Comparison of ENCODE assay signal across 13 cellular contexts in genomic region chr1:184110253-184111204, GRCh38. TPM values are rescaled to one million over a fixed set of nuclear protein-coding genes. Genes with fewer than 3 reads are reported as not detected.
DNase-seq lines count a peak whose midpoint lies in the region; ATAC-seq and TF ChIP-seq lines count a peak whose summit lies in the region.
"Had no signal": no experiment of that assay in that cellular context is flagged by ENCODE, and none has a peak within 500 bp of the region (broad histone marks: within the 10 kb centered on the region; RNA-seq: fewer than 3 reads in every experiment).

No MANE protein-coding gene starts in this region.

- H2AFZ ChIP-seq in SK-N-SH (ENCODE audit: low read depth) (no peak overlapping the region), IMR-90 (replicated peaks; ENCODE audit: low read length, poor library complexity) (peak overlapping the region; percentile 24), osteoblast (ENCODE audit: low read length) (no peak overlapping the region)

- no peak overlapping the region for H2BK20ac ChIP-seq in IMR-90 (ENCODE audit: low read depth, low read length)

- peaks cover 8% of the 10 kb centered on the region for H3K4me1 Mint-ChIP-seq in central memory CD8-positive, alpha-beta T cell

- BruUV-seq in IMR-90 (replicated peaks; lab: Mats Ljungman, UMichigan): no TSS peak

- dilution Hi-C loops in IMR-90 (cut with HindIII; ENCODE audit: low sequenced_read_pairs, unreplicated experiment): no loop called here

- no peak overlapping the region for H4K91ac ChIP-seq in IMR-90 (ENCODE audit: insufficient read depth, low read depth, low read length)

- no peak overlapping the region for H3K18ac ChIP-seq in IMR-90 (ENCODE audit: low read depth, low read length)

- H3K27me3 ChIP-seq in SK-N-SH (ENCODE audit: insufficient read depth) (no peaks in the 10 kb centered on the region), IMR-90 (ENCODE audit: control insufficient read depth, insufficient read depth, low read length) (no peaks in the 10 kb centered on the region), osteoblast (ENCODE audit: insufficient read depth, low read length) (no peaks in the 10 kb centered on the region)
- H3K27me3 ChIP-seq: sigmoid colon, transverse colon had no signal

- peaks cover 2% of the 10 kb centered on the region for H3K36me3 Mint-ChIP-seq in central memory CD8-positive, alpha-beta T cell (ENCODE audit: insufficient read depth)

- no peak for TF ChIP-seq CTCF in SK-N-SH (IDR thresholded peaks at IDR 0.05)
- TF ChIP-seq CTCF in IMR-90 (conservative IDR thresholded peaks at IDR 0.05; ENCODE audit: low read depth, low read length): no peak
- TF ChIP-seq CTCF in osteoblast (IDR thresholded peaks at IDR 0.05; ENCODE audit: extremely low read depth, low read depth, low read length): peak; percentile 12

- peak overlapping the region; percentile 62 for H2BK5ac ChIP-seq in IMR-90 (ENCODE audit: low read depth, low read length, poor library complexity, severe bottlenecking)

- no peak overlapping the region for H2BK120ac ChIP-seq in IMR-90 (ENCODE audit: low read depth, low read length)

- TF ChIP-seq POLR2A in IMR-90 (IDR thresholded peaks at IDR 0.05; ENCODE audit: low read depth, low read length): no peak

- intact Hi-C loops in IMR-90 (cut with micrococcal nuclease): no loop called here

- peak overlapping the region; percentile 68 for H3K27ac Mint-ChIP-seq in central memory CD8-positive, alpha-beta T cell (ENCODE audit: low read depth)

- no peak overlapping the region for H3K9ac ChIP-seq in SK-N-SH
- H3K9ac ChIP-seq in IMR-90 (ENCODE audit: low read depth, low read length): no peak overlapping the region

- H3K9me3 Mint-ChIP-seq in central memory CD8-positive, alpha-beta T cell: no peaks in the 10 kb centered on the region

- H3K4me2 ChIP-seq in SK-N-SH (no peak overlapping the region), IMR-90 (ENCODE audit: low read depth, low read length) (no peak overlapping the region), osteoblast (ENCODE audit: insufficient read depth, low read length) (no peak overlapping the region)

- H3K4me1 ChIP-seq in SK-N-SH (ENCODE audit: control insufficient read depth in 1 of 2, insufficient read depth in 2 of 2, low read depth in 1 of 2, low read length in 1 of 2) (no peaks in the 10 kb centered on the region), IMR-90 (ENCODE audit: control insufficient read depth, insufficient read depth, low read length) (no peaks in the 10 kb centered on the region), osteoblast (ENCODE audit: insufficient read depth, low read length) (no peaks in the 10 kb centered on the region)
- H3K4me1 ChIP-seq: sigmoid colon, transverse colon had no signal

- no peak overlapping the region for H4K5ac ChIP-seq in IMR-90 (ENCODE audit: low read depth, low read length)

- ATAC-seq in SK-N-SH treated with all-trans-retinoic acid at 6 μM for 48 hours (no peak), IMR-90 (ENCODE audit: low read depth) (no peak)
- peak; percentile 73 for ATAC-seq in central memory CD8-positive, alpha-beta T cell (replicated peaks; ENCODE audit: extremely low read depth, poor library complexity, severe bottlenecking)

- H4K8ac ChIP-seq in IMR-90 (ENCODE audit: low read depth in 2 of 2, low read length in 2 of 2): no peak overlapping the region

- no peaks in the 10 kb centered on the region for H3K9me1 ChIP-seq in IMR-90 (ENCODE audit: insufficient read depth, low read length)

- H3K23ac ChIP-seq in IMR-90 (ENCODE audit: low read depth, low read length): no peak overlapping the region

- no peak for TF ChIP-seq EP300 in SK-N-SH (IDR thresholded peaks at IDR 0.05; ENCODE audit: borderline replicate concordance in 1 of 2, low read depth in 1 of 2, low read length in 1 of 2)

- TF ChIP-seq RAD21 in SK-N-SH (IDR thresholded peaks at IDR 0.05; ENCODE audit: low read length) (peak; percentile 11; the same call in 1 of the 2 replicates), IMR-90 (IDR thresholded peaks at IDR 0.05; ENCODE audit: low read length) (no peak)

- H3K9me2 ChIP-seq in SK-N-SH: no peaks in the 10 kb centered on the region

- CTCF ChIA-PET in SK-N-SH (lab: Yijun Ruan, JAX) (no interaction called here), IMR-90 (lab: Yijun Ruan, JAX) (no interaction called here)

- H3K27me3 Mint-ChIP-seq in central memory CD8-positive, alpha-beta T cell: no peaks in the 10 kb centered on the region

- POLR2A ChIA-PET in SK-N-SH (lab: Yijun Ruan, JAX): no interaction called here
- POLR2A ChIA-PET in IMR-90 (lab: Charles Lee; ENCODE audit: unreplicated experiment): no interaction called here

- in situ Hi-C loops in IMR-90 (cut with MboI; ENCODE audit: low sequenced_read_pairs): no loop called here

- H3K4ac ChIP-seq in IMR-90 (ENCODE audit: low read depth, low read length): no peak overlapping the region; the same call in 1 of the 2 replicates

- H4K20me1 ChIP-seq in SK-N-SH (ENCODE audit: insufficient read depth) (no peaks in the 10 kb centered on the region), IMR-90 (ENCODE audit: insufficient read depth, low read length) (no peaks in the 10 kb centered on the region), osteoblast (ENCODE audit: insufficient read depth, low read length) (no peaks in the 10 kb centered on the region)

- H3K14ac ChIP-seq in IMR-90 (replicated peaks; ENCODE audit: low read depth, low read length): no peak overlapping the region

- H3K27ac ChIP-seq in SK-N-SH (ENCODE audit: low read depth in 2 of 2, low read length in 1 of 2) (no peak overlapping the region), IMR-90 (ENCODE audit: insufficient read depth, low read length) (no peak overlapping the region), osteoblast (ENCODE audit: low read depth, low read length) (no peak overlapping the region)
- H3K27ac ChIP-seq: sigmoid colon, transverse colon had no signal

- H3K36me3 ChIP-seq in SK-N-SH (replicated peaks in 1 of 2; ENCODE audit: control insufficient read depth in 1 of 2, insufficient read depth in 2 of 2, low read length in 1 of 2): no peaks in the 10 kb centered on the region
- H3K36me3 ChIP-seq in IMR-90 (ENCODE audit: control insufficient read depth, insufficient read depth, low read length): no peaks in the 10 kb centered on the region
- no peaks in the 10 kb centered on the region for H3K36me3 ChIP-seq in osteoblast (ENCODE audit: insufficient read depth, low read length)
- H3K36me3 ChIP-seq: sigmoid colon, transverse colon had no signal

- no peak overlapping the region for H2BK15ac ChIP-seq in IMR-90 (ENCODE audit: low read depth, low read length)

- H3K56ac ChIP-seq in IMR-90 (ENCODE audit: extremely low read depth, insufficient read depth, low read length): no peak overlapping the region

- H2AK5ac ChIP-seq in IMR-90 (ENCODE audit: low read depth, low read length): 0 out of 2 replicates have a peak overlapping the region, but pooled peaks have one; percentile 21

- H3F3A ChIP-seq in SK-N-SH (replicated peaks; ENCODE audit: insufficient read depth): no peaks in the 10 kb centered on the region

- H3K79me1 ChIP-seq in IMR-90 (ENCODE audit: low read depth in 1 of 2, low read length in 2 of 2): no peaks in the 10 kb centered on the region

- DNase-seq in SK-N-SH (peak; percentile 11), IMR-90 (no peak), osteoblast (ENCODE audit: insufficient read length, low spot score, missing footprints) (peak; percentile 49), DMS79 treated with DMSO at 0.1 percent for 48 hours (lab: John Stamatoyannopoulos, UW) (no peak), NCI-H146 (lab: John Stamatoyannopoulos, UW) (no peak), CD1c-positive myeloid dendritic cell (ENCODE audit: extremely low spot score) (no peak)
- DNase-seq in central memory CD8-positive, alpha-beta T cell (ENCODE audit: low spot score in 2 of 2): peak in 1 of 2 donors; percentile 11
- DNase-seq: DMS79, NCI-H1105, NCI-H774, sigmoid colon, transverse colon had no signal

- H2AK9ac ChIP-seq in IMR-90 (replicated peaks; ENCODE audit: low read depth, low read length, poor library complexity): no peak overlapping the region

- H3K79me2 ChIP-seq in SK-N-SH (ENCODE audit: insufficient read depth) (no peaks in the 10 kb centered on the region), osteoblast (ENCODE audit: insufficient read depth, low read length) (no peaks in the 10 kb centered on the region)

- H3K4me3 Mint-ChIP-seq in central memory CD8-positive, alpha-beta T cell: peak overlapping the region; percentile 16

- H3K4me3 ChIP-seq in SK-N-SH (ENCODE audit: low read depth in 2 of 2, low read length in 1 of 2) (no peak overlapping the region), IMR-90 (ENCODE audit: insufficient read depth, low read depth, low read length) (no peak overlapping the region), osteoblast (ENCODE audit: insufficient read depth, low read length) (no peak overlapping the region)
- H3K4me3 ChIP-seq: sigmoid colon, transverse colon had no signal

- H3K9me3 ChIP-seq in SK-N-SH (no peaks in the 10 kb centered on the region), IMR-90 (ENCODE audit: control insufficient read depth, insufficient read depth, low read length) (peaks cover 2% of the 10 kb centered on the region; the same call in 1 of the 2 replicates), osteoblast (ENCODE audit: low read depth, low read length) (peaks cover 4% of the 10 kb centered on the region)
- H3K9me3 ChIP-seq: sigmoid colon, transverse colon had no signal

- 84% methylated on average over 10 of the region's 11 CpGs for WGBS in SK-N-SH (ENCODE audit: low lambda C conversion rate)
- 80 to 100% methylated on average over 1 to 6 of the region's 11 CpGs for WGBS in IMR-90 (ENCODE audit: extremely low coverage in 2 of 2, insufficient read length in 1 of 2), 2 experiments

TF ChIP-seq in SK-N-SH, 30 proteins besides CTCF, POLR2A, EP300 and RAD21 (continues in another document):
- no peak for TF ChIP-seq GATA2 (CRISPR knock-in tag; IDR thresholded peaks at IDR 0.05)
- 0 out of 2 replicates have a peak, but pooled peaks have one; percentile 8 for TF ChIP-seq SMC3 (IDR thresholded peaks at IDR 0.05; ENCODE audit: low read depth, low read length)

TF ChIP-seq in SK-N-SH treated with all-trans-retinoic acid at 6 μM for 48 hours, 23 proteins besides CTCF, POLR2A, EP300 and RAD21:
- TF ChIP-seq OSR1 (CRISPR knock-in tag; IDR thresholded peaks at IDR 0.05): no peak
- no peak for TF ChIP-seq BACH2 (CRISPR knock-in tag; IDR thresholded peaks at IDR 0.05; ENCODE audit: borderline replicate concordance)
- no peak for TF ChIP-seq TCF4 (CRISPR knock-in tag; IDR thresholded peaks at IDR 0.05; ENCODE audit: borderline replicate concordance)

RNA-seq across cellular contexts. Expression of gene TSEN15, which starts 59.0 kb away (rescaled TPM):
- polyA plus RNA-seq in SK-N-SH (2012; rRNA removed): 28.4 and 29.0 TPM in 2 replicates
- 29.9 and 33.7 TPM in 2 replicates for polyA plus RNA-seq in SK-N-SH (2012; cell fraction: cytosol; rRNA removed)
- 21.6 and 24.2 TPM in 2 replicates for polyA plus RNA-seq in SK-N-SH (2012; cell fraction: nucleus; rRNA removed)
- 45.0 and 80.3 TPM in 2 replicates for total RNA-seq in IMR-90 (2012; rRNA removed)
- polyA plus RNA-seq in IMR-90 (2012; rRNA removed): 26.7 and 32.4 TPM in 2 replicates
- 59.8 and 60.1 TPM in 2 replicates for polyA plus RNA-seq in IMR-90 (2012; cell fraction: cytosol; rRNA removed)
- 18.1 and 26.0 TPM in 2 replicates for polyA plus RNA-seq in IMR-90 (2012; cell fraction: nucleus; rRNA removed; ENCODE audit: low replicate concordance)
- 51.8 and 57.2 TPM in 2 replicates for total RNA-seq in osteoblast

Comparison
In these comparisons a context has a peak if more than half of its experiments do, and no peak if none do; other contexts are left out.
1. DNase-seq: peak in SK-N-SH (single experiment) and osteoblast (single experiment); none in IMR-90 (single experiment), DMS79 treated with DMSO at 0.1 percent for 48 hours (single experiment), NCI-H146 (single experiment) and CD1c-positive myeloid dendritic cell (single experiment).